21 cellular contexts compared by ENCODE assay signal in the genomic region with DNA sequence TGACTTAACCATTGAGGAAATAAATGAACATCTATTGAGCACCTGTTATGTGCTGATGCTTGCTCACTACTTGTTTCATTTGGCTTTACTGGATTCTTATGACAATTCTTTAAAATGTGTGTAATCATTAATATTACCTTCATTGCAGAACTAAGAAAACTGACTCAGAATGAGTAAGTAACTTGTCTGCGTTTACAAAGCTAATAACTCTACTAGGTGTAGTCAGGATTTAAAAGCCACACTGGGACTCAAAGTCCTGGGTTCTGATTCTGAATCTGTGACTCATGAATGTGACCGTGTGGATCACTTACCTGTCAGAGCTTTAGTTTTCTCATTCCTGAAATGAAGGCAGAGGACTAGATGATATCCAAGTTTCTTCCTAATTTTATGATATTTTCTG. TPM values are rescaled to one million over a fixed set of nuclear protein-coding genes. Genes with fewer than 3 reads are reported as not detected.
"Had no signal": no experiment of that assay in that cellular context is flagged by ENCODE, and none has a peak within 500 bp of the region (broad histone marks: within the 10 kb centered on the region; RNA-seq: fewer than 3 reads in every experiment).

No MANE protein-coding gene starts in this region.

- ATAC-seq: activated CD8-positive, alpha-beta T cell treated with anti-CD3 and anti-CD28 coated beads, Interleukin-2, amount 10 ng/mL, durations not matched to agents 7 days and 5 days; body of pancreas; WTC11 had no signal

- H3K9me3 Mint-ChIP-seq: T-helper 1 cell treated with Interleukin-12 subunit alpha and Interleukin-12 subunit beta and Interleukin-4 antibody, amounts not matched to agents 30 μg/mL and 1 μg/mL, for 36 hours; WTC11 had no signal

- H3K36me3 Mint-ChIP-seq: WTC11 had no signal

- H3K4me3 ChIP-seq: body of pancreas, Peyer's patch had no signal

- H3K36me3 ChIP-seq: Peyer's patch had no signal

- H3K4me3 Mint-ChIP-seq: activated CD8-positive, alpha-beta T cell treated with anti-CD3 and anti-CD28 coated beads, Interleukin-2, amount 10 ng/mL, durations not matched to agents 7 days and 5 days; T-helper 1 cell treated with Interleukin-12 subunit alpha and Interleukin-12 subunit beta and Interleukin-4 antibody, amounts not matched to agents 30 μg/mL and 1 μg/mL, for 36 hours; WTC11 had no signal

- H3K27ac Mint-ChIP-seq: activated CD8-positive, alpha-beta T cell treated with anti-CD3 and anti-CD28 coated beads, Interleukin-2, amount 10 ng/mL, durations not matched to agents 7 days and 5 days; T-helper 1 cell treated with Interleukin-12 subunit alpha and Interleukin-12 subunit beta and Interleukin-4 antibody, amounts not matched to agents 30 μg/mL and 1 μg/mL, for 36 hours; WTC11 had no signal

- H3K27me3 ChIP-seq: body of pancreas, Peyer's patch had no signal

- DNase-seq: activated CD4-positive, alpha-beta T cell treated with anti-CD3 and anti-CD28 coated beads for 48 hours; activated CD4-positive, alpha-beta T cell treated with anti-CD3 and anti-CD28 coated beads, Interleukin-2, amount 50 U/mL, for 4 hours; activated CD4-positive, CD25-positive, alpha-beta regulatory T cell treated with anti-CD3 and anti-CD28 coated beads, Interleukin-2, amount 50 U/mL, for 72 hours; activated CD8-positive, alpha-beta memory T cell treated with anti-CD3 and anti-CD28 coated beads, Interleukin-2, amount 50 U/mL, for 48 hours; activated CD8-positive, alpha-beta T cell treated with anti-CD3 and anti-CD28 coated beads, Interleukin-2, amount 10 ng/mL, durations not matched to agents 7 days and 5 days; activated naive CD4-positive, alpha-beta T cell treated with anti-CD3 and anti-CD28 coated beads, Interleukin-2, amount 50 U/mL, for 16 hours; activated T-cell treated with anti-CD3 and anti-CD28 coated beads, Interleukin-2, amount 50 U/mL, for 1 hour; aorta; body of pancreas; MM.1S; NCI-H1105; NCI-H1436; NCI-H187; NCI-H2081; NCI-H510A treated with DMSO at 0.1 percent for 48 hours; NK-92 treated with Interleukin-12 subunit alpha and Interleukin-12 subunit beta, amount 100 ng/mL, for 24 hours; Peyer's patch; SHP77 treated with DMSO at 0.1 percent for 48 hours had no signal

- H3K27ac ChIP-seq: body of pancreas, Peyer's patch had no signal

- H3K4me1 ChIP-seq: Peyer's patch had no signal

- H3K9me3 ChIP-seq: body of pancreas, Peyer's patch had no signal

RNA-seq across cellular contexts. Expression of a gene that starts 23.4 kb away (rescaled TPM):
- total RNA-seq: activated CD8-positive, alpha-beta T cell treated with anti-CD3 and anti-CD28 coated beads, Interleukin-2, amount 10 ng/mL, durations not matched to agents 7 days and 5 days; SK-MEL-5 had no signal
